9 cellular contexts compared by ENCODE assay signal in genomic region chr1:53470155-53470554, GRCh38. TPM values are rescaled to one million over a fixed set of nuclear protein-coding genes. Genes with fewer than 3 reads are reported as not detected.
A peak's percentile ranks its signal among the peaks of the same experiment; 100 is the strongest.
DNase-seq lines count a peak whose midpoint lies in the region; ATAC-seq, FAIRE-seq and TF ChIP-seq lines count a peak whose summit lies in the region.
"Had no signal": no experiment of that assay in that cellular context is flagged by ENCODE, and none has a peak within 500 bp of the region (broad histone marks: within the 10 kb centered on the region; RNA-seq: fewer than 3 reads in every experiment).

No MANE protein-coding gene starts in this region.

- no peaks in the 10 kb centered on the region for H3K9me3 Mint-ChIP-seq in neural crest cell

- peaks cover 10% of the 10 kb centered on the region for H3K4me1 Mint-ChIP-seq in neural crest cell

- no peaks in the 10 kb centered on the region for H3K36me3 Mint-ChIP-seq in neural crest cell (ENCODE audit: low read depth)

- no peak for TF ChIP-seq POLR2A in GM12892 (IDR thresholded peaks at IDR 0.05; ENCODE audit: low read depth, low read length)

- H3K27ac Mint-ChIP-seq in neural crest cell (ENCODE audit: unreplicated experiment), result no peak overlapping the region

- ATAC-seq in GM19467 (IDR thresholded peaks at IDR 0.05; ENCODE audit: unreplicated experiment) (no peak), HG02571 (IDR thresholded peaks at IDR 0.05; ENCODE audit: unreplicated experiment) (no peak)

- no peak for FAIRE-seq in GM12892 (lab: Jason Lieb, UNC)
- FAIRE-seq: GM18507 had no signal

- TF ChIP-seq CTCF in fibroblast of pulmonary artery (IDR thresholded peaks at IDR 0.05; ENCODE audit: low read length, missing control alignments) (peak; percentile 48), neural crest cell (conservative IDR thresholded peaks at IDR 0.05) (peak; percentile 85), GM13977 (IDR thresholded peaks at IDR 0.05; ENCODE audit: extremely low read depth, insufficient read depth, missing control alignments) (no peak)

- peak overlapping the region; percentile 9 for H3K4me3 Mint-ChIP-seq in neural crest cell

- H3K27me3 Mint-ChIP-seq in neural crest cell (ENCODE audit: low read depth), result no peaks in the 10 kb centered on the region

- DNase-seq in AG20443 (ENCODE audit: low spot score), result peak; percentile 97
- peak; percentile 16 for DNase-seq in NCI-H524 treated with DMSO at 0.1 percent for 48 hours (lab: John Stamatoyannopoulos, UW)
- peak; percentile 71 for DNase-seq in fibroblast of pulmonary artery (ENCODE audit: low read depth)
- peak; percentile 97 for DNase-seq in neural crest cell (ENCODE audit: low read depth, low spot score)
- no peak for DNase-seq in GM12892 (ENCODE audit: insufficient read length)
- DNase-seq in GM13977 (ENCODE audit: low spot score), result no peak

- H3K4me3 ChIP-seq in fibroblast of pulmonary artery (replicated peaks; ENCODE audit: low read depth, low read length), result no peak overlapping the region

- in situ Hi-C loops in GM13977 (cut with MboI; ENCODE audit: low pct_unique_long_range_greater_than_20kb, low sequenced_read_pairs, unreplicated experiment), result no loop called here

RNA-seq across cellular contexts. Expression of gene DMRTB1, which starts 11.0 kb away (rescaled TPM):
- not detected in 2 replicates for total RNA-seq in neural crest cell
- not detected for polyA plus RNA-seq in GM12892 (2012; ENCODE audit: missing spikeins)

Comparison
In these comparisons a context has a peak if more than half of its experiments do, and no peak if none do; other contexts are left out.
1. DNase-seq: peak in AG20443 (single experiment), NCI-H524 treated with DMSO at 0.1 percent for 48 hours (single experiment), fibroblast of pulmonary artery (single experiment) and neural crest cell (single experiment); none in GM12892 (single experiment) and GM13977 (single experiment).